32 cellular contexts compared by ENCODE assay signal in genomic region chr3:161132391-161132790, GRCh38.
"Had no signal": no experiment of that assay in that cellular context is flagged by ENCODE, and none has a peak within 500 bp of the region (broad histone marks: within the 10 kb centered on the region; RNA-seq: fewer than 3 reads in every experiment).

No MANE protein-coding gene starts in this region.

- H3K27ac ChIP-seq: adrenal gland, ascending aorta, body of pancreas, brain microvascular endothelial cell, breast epithelium, cardiac muscle cell had no signal

- H3K27me3 ChIP-seq: adrenal gland, ascending aorta, body of pancreas, brain microvascular endothelial cell, breast epithelium, cardiac muscle cell had no signal

- H3K36me3 ChIP-seq: adrenal gland, ascending aorta, brain microvascular endothelial cell, breast epithelium, cardiac muscle cell had no signal

- H3K4me3 ChIP-seq: adrenal gland, ascending aorta, body of pancreas, breast epithelium, cardiac muscle cell had no signal

- FAIRE-seq: astrocyte, bronchial epithelial cell had no signal

- DNase-seq: activated effector memory CD4-positive, alpha-beta T cell treated with anti-CD3 and anti-CD28 coated beads, Interleukin-2, amount 50 U/mL, for 16 hours; activated effector memory CD4-positive, alpha-beta T cell treated with Interleukin-2 at 50 U/mL for 16 hours; activated gamma-delta T cell; activated gamma-delta T cell treated with Interleukin-2 at 50 U/mL for 16 hours; activated naive CD4-positive, alpha-beta T cell; activated naive CD4-positive, alpha-beta T cell treated with anti-CD3 and anti-CD28 coated beads for 36 hours; activated naive CD4-positive, alpha-beta T cell treated with anti-CD3 and anti-CD28 coated beads, Interleukin-2, amount 10 ng/mL, durations not matched to agents 7 days and 5 days; activated naive CD4-positive, alpha-beta T cell treated with anti-CD3 and anti-CD28 coated beads, Interleukin-2, amount 50 U/mL, for 16 hours; activated naive CD4-positive, alpha-beta T cell treated with Interleukin-2 at 50 U/mL for 16 hours; activated naive CD8-positive, alpha-beta T cell treated with anti-CD3 and anti-CD28 coated beads for 36 hours; activated naive CD8-positive, alpha-beta T cell treated with anti-CD3 and anti-CD28 coated beads, Interleukin-2, amount 10 ng/mL, durations not matched to agents 7 days and 5 days; activated naive CD8-positive, alpha-beta T cell treated with anti-CD3 and anti-CD28 coated beads, Interleukin-2, amount 50 U/mL, for 24 hours; activated T-cell treated with anti-CD3 and anti-CD28 coated beads, Interleukin-2, amount 50 U/mL, for 4 hours; activated T-cell treated with anti-CD3 and anti-CD28 coated beads, Interleukin-2, amount 50 U/mL, for 48 hours; activated T-cell treated with anti-CD3 and anti-CD28 coated beads, Interleukin-2, amount 50 U/mL, for 72 hours; adrenal gland; amniotic stem cell; amygdala; anterior cingulate cortex; aorta; body of pancreas; brain microvascular endothelial cell; caudate nucleus; central memory CD4-positive, alpha-beta T cell; cerebellar nuclear complex had no signal

- H3K9me3 ChIP-seq: adrenal gland, ascending aorta, body of pancreas had no signal

- H3K4me1 ChIP-seq: adrenal gland, ascending aorta, body of pancreas, breast epithelium had no signal

- ATAC-seq: activated naive CD4-positive, alpha-beta T cell treated with anti-CD3 and anti-CD28 coated beads, Interleukin-2, amount 50 U/mL, for 72 hours; activated naive CD8-positive, alpha-beta T cell treated with anti-CD3 and anti-CD28 coated beads, Interleukin-2, amount 50 U/mL, for 24 hours; activated T-cell treated with anti-CD3 and anti-CD28 coated beads, Interleukin-2, amount 50 U/mL, for 4 hours; activated T-cell treated with anti-CD3 and anti-CD28 coated beads, Interleukin-2, amount 50 U/mL, for 72 hours; activated T-helper 17 cell treated with anti-CD3 and anti-CD28 coated beads, Interleukin-2, amount 50 U/mL, for 72 hours; body of pancreas had no signal
